ENCODE assay signal across 19 cellular contexts in genomic region chr6:17871169-17871479, GRCh38.
"Had no signal": no experiment of that assay in that cellular context is flagged by ENCODE, and none has a peak within 500 bp of the region (broad histone marks: within the 10 kb centered on the region; RNA-seq: fewer than 3 reads in every experiment).

No MANE protein-coding gene starts in this region.

- H3K27ac Mint-ChIP-seq: activated naive CD8-positive, alpha-beta T cell; naive thymus-derived CD4-positive, alpha-beta T cell; neural progenitor cell; WTC11 had no signal

- H3K27ac ChIP-seq: neural progenitor cell, spleen, suprapubic skin had no signal

- H3K9me3 Mint-ChIP-seq: neural progenitor cell, WTC11 had no signal

- H3K4me3 Mint-ChIP-seq: activated naive CD8-positive, alpha-beta T cell; naive thymus-derived CD4-positive, alpha-beta T cell; neural progenitor cell; WTC11 had no signal

- H3K9ac ChIP-seq: neural progenitor cell had no signal

- H3K4me3 ChIP-seq: adrenal gland, lung, neural progenitor cell, spleen, suprapubic skin, uterus had no signal

- ATAC-seq: naive thymus-derived CD4-positive, alpha-beta T cell; stimulated activated naive CD8-positive, alpha-beta T cell treated with anti-CD3 and anti-CD28 coated beads, Interleukin-15, Interleukin-2, amounts not matched to agents 100 U/mL and 50 U/mL, for 24 hours; WTC11 had no signal

- H3K4me1 Mint-ChIP-seq: naive thymus-derived CD4-positive, alpha-beta T cell had no signal

- H3K27me3 ChIP-seq: adrenal gland, neural progenitor cell, spleen, suprapubic skin, uterus had no signal

- H3K36me3 ChIP-seq: adrenal gland, neural progenitor cell, suprapubic skin, uterus had no signal

- DNase-seq: activated naive CD4-positive, alpha-beta T cell; activated T-cell treated with anti-CD3 and anti-CD28 coated beads, Interleukin-2, amount 50 U/mL, for 1 hour; adrenal gland; central memory CD4-positive, alpha-beta T cell; cortex of kidney; foreskin fibroblast; kidney; naive thymus-derived CD4-positive, alpha-beta T cell; spleen; stimulated activated CD4-positive, alpha-beta T cell treated with anti-CD3 and anti-CD28 coated beads, Interleukin-4, amount 100 ng/mL, for 24 hours; stimulated activated naive CD8-positive, alpha-beta T cell treated with anti-CD3 and anti-CD28 coated beads, Interleukin-15, Interleukin-2, amounts not matched to agents 100 U/mL and 50 U/mL, for 24 hours; T1000; trophoblast cell; uterus had no signal

- H3K9me3 ChIP-seq: adrenal gland, spleen, suprapubic skin, uterus had no signal

- H3K36me3 Mint-ChIP-seq: activated naive CD8-positive, alpha-beta T cell; naive thymus-derived CD4-positive, alpha-beta T cell; WTC11 had no signal

- H3K4me1 ChIP-seq: uterus had no signal
